19 cellular contexts compared by ENCODE assay signal in genomic region chr11:57073121-57073520, GRCh38.
DNase-seq lines count a peak whose midpoint lies in the region; ATAC-seq, FAIRE-seq and TF ChIP-seq lines count a peak whose summit lies in the region.
"Had no signal": no experiment of that assay in that cellular context is flagged by ENCODE, and none has a peak within 500 bp of the region (broad histone marks: within the 10 kb centered on the region; RNA-seq: fewer than 3 reads in every experiment).

No MANE protein-coding gene starts in this region.

- peak overlapping the region; percentile 43; the same call in 1 of the 2 replicates for H2AK5ac ChIP-seq in IMR-90 (ENCODE audit: low read depth, low read length)

- no peak for TF ChIP-seq EP300 in A549 (IDR thresholded peaks at IDR 0.05)
- no peak for TF ChIP-seq EP300 in stomach (IDR thresholded peaks at IDR 0.05)

- peak in 1 of 2 experiments; percentile 26 for DNase-seq in A549 (ENCODE audit: low read depth in 1 of 2, low spot score in 1 of 2)
- peak; percentile 8 for DNase-seq in IMR-90
- DNase-seq in mammary epithelial cell, result no peak
- DNase-seq in kidney glomerular epithelial cell (lab: John Stamatoyannopoulos, UW), result peak; percentile 38
- DNase-seq in stomach, result no peak
- DNase-seq: CD8-positive, alpha-beta T cell; gastrocnemius medialis; NCI-H1105; NCI-H2107; NCI-H69; retina had no signal

- CTCF ChIA-PET in A549 (lab: Yijun Ruan, JAX), result interaction anchor here (1.0 to 1.8 kb wide), 4 partner anchors 16 to 232 kb away, joined by 3 to 11 read pairs (median 5); no protein-coding TSS in a partner anchor
- CTCF ChIA-PET in IMR-90 (lab: Yijun Ruan, JAX), result interaction anchor here (0.7 to 1.9 kb wide), 2 partner anchors 43 to 176 kb away, joined by 3 to 7 read pairs; no protein-coding TSS in a partner anchor
- CTCF ChIA-PET in mammary epithelial cell (lab: Charles Lee; ENCODE audit: low non-redundant PET), result no interaction called here

- H3K4me3 ChIP-seq in A549 (no peak overlapping the region), IMR-90 (ENCODE audit: insufficient read depth, low read depth, low read length) (no peak overlapping the region), mammary epithelial cell (replicated peaks in 1 of 3; ENCODE audit: insufficient read depth in 1 of 3, low read depth in 2 of 3, low read length in 3 of 3) (no peak overlapping the region), stomach (no peak overlapping the region)
- H3K4me3 ChIP-seq: gastrocnemius medialis had no signal

- H3K4ac ChIP-seq in IMR-90 (ENCODE audit: low read depth, low read length), result peak overlapping the region; percentile 62

- no peak overlapping the region for H2AFZ ChIP-seq in IMR-90 (replicated peaks; ENCODE audit: low read length, poor library complexity)
- peak overlapping the region; percentile 48 for H2AFZ ChIP-seq in mammary epithelial cell (ENCODE audit: low read depth, low read length)

- in situ Hi-C loops in IMR-90 (cut with MboI; ENCODE audit: low sequenced_read_pairs) (no loop called here), mammary epithelial cell (cut with MboI; ENCODE audit: low sequenced_read_pairs in 2 of 2) (no loop called here)

- H2BK5ac ChIP-seq in IMR-90 (ENCODE audit: low read depth, low read length, poor library complexity, severe bottlenecking), result peak overlapping the region; percentile 64

- H3K23ac ChIP-seq in IMR-90 (ENCODE audit: low read depth, low read length), result no peak overlapping the region

- H4K20me1 ChIP-seq in IMR-90 (ENCODE audit: insufficient read depth, low read length) (no peaks in the 10 kb centered on the region), mammary epithelial cell (ENCODE audit: insufficient read depth, low read length) (no peaks in the 10 kb centered on the region)

- H3K79me1 ChIP-seq in IMR-90 (ENCODE audit: low read depth in 1 of 2, low read length in 2 of 2), result no peaks in the 10 kb centered on the region

- peaks cover 5% of the 10 kb centered on the region for H3K9me1 ChIP-seq in IMR-90 (ENCODE audit: insufficient read depth, low read length)

- no peak for FAIRE-seq in A549 (lab: Jason Lieb, UNC)
- FAIRE-seq: endometrium, GM18507 had no signal

- 0 out of 2 replicates have a peak overlapping the region, but pooled peaks have one; percentile 22 for H3K14ac ChIP-seq in IMR-90 (replicated peaks; ENCODE audit: low read depth, low read length)

- H3K79me2 ChIP-seq in mammary epithelial cell (ENCODE audit: insufficient read depth, low read length), result no peaks in the 10 kb centered on the region

- peak; percentile 62 to 72; a peak in 5 of 6 replicates for ATAC-seq in A549
- ATAC-seq in IMR-90 (ENCODE audit: low read depth), result no peak
- no peak for ATAC-seq in HG02623 (IDR thresholded peaks at IDR 0.05; ENCODE audit: unreplicated experiment)
- no peak for ATAC-seq in HG02759 (IDR thresholded peaks at IDR 0.05; ENCODE audit: unreplicated experiment)
- no peak for ATAC-seq in GM19324 (IDR thresholded peaks at IDR 0.05; ENCODE audit: low FRiP score, unreplicated experiment)
- ATAC-seq: CD8-positive, alpha-beta T cell; stimulated activated memory B cell treated with anti-CD40 and anti-IgM and Interleukin-4, amounts not matched to agents 10 μg/mL and 1 μg/mL and 100 μg/mL, for 72 hours had no signal

- H3K9ac ChIP-seq in IMR-90 (ENCODE audit: low read depth, low read length), result no peak overlapping the region
- no peak overlapping the region for H3K9ac ChIP-seq in mammary epithelial cell (ENCODE audit: insufficient read depth, low read length)
- H3K9ac ChIP-seq: KMS-11 had no signal

- WGBS in A549 (ENCODE audit: missing lambda C conversion rate), result 37% methylated on average over 3 of the region's 3 CpGs
- 86% methylated on average over 1 of the region's 3 CpGs; no CpG with 5 or more reads in 1 of the 2 experiments for WGBS in IMR-90 (ENCODE audit: extremely low coverage in 2 of 2, insufficient read length in 1 of 2), 2 experiments
- WGBS in mammary epithelial cell (ENCODE audit: low coverage, missing lambda C conversion rate), result 96% methylated on average over 3 of the region's 3 CpGs
- WGBS in stomach, 5 donors, result 75 to 90% (median 85%) methylated on average over 3 of the region's 3 CpGs

- dilution Hi-C loops in IMR-90 (cut with HindIII; ENCODE audit: low sequenced_read_pairs, unreplicated experiment) (no loop called here), mammary epithelial cell (cut with HindIII; ENCODE audit: low sequenced_read_pairs) (no loop called here)

- peak overlapping the region; percentile 64; the same call in 1 of the 2 replicates for H3K18ac ChIP-seq in IMR-90 (ENCODE audit: low read depth, low read length)

- peak overlapping the region; percentile 13; the same call in 1 of the 2 replicates for H4K5ac ChIP-seq in IMR-90 (ENCODE audit: low read depth, low read length)

- TF ChIP-seq POLR2A in A549 (IDR thresholded peaks at IDR 0.05; ENCODE audit: low read length) (no peak), IMR-90 (IDR thresholded peaks at IDR 0.05; ENCODE audit: low read depth, low read length) (no peak), stomach (IDR thresholded peaks at IDR 0.05) (no peak)

- H2BK120ac ChIP-seq in IMR-90 (ENCODE audit: low read depth, low read length), result peak overlapping the region; percentile 55

- no peak overlapping the region for H2AK9ac ChIP-seq in IMR-90 (replicated peaks; ENCODE audit: low read depth, low read length, poor library complexity)

- POLR2A ChIA-PET in A549 (lab: Yijun Ruan, JAX), result interaction anchor here (0.6 to 1.7 kb wide), 4 partner anchors 13 to 225 kb away, joined by 3 to 13 read pairs (median 8); no protein-coding TSS in a partner anchor
- POLR2A ChIA-PET in IMR-90 (lab: Charles Lee; ENCODE audit: unreplicated experiment), result interaction anchor here (0.6 kb wide), 1 partner anchor 195 kb away, joined by 4 read pairs; no protein-coding TSS in a partner anchor

- peak overlapping the region; percentile 47; the same call in 1 of the 2 replicates for H4K91ac ChIP-seq in IMR-90 (ENCODE audit: insufficient read depth, low read depth, low read length)

- H3K27ac ChIP-seq in A549 (peak overlapping the region; percentile 86 to 90), IMR-90 (ENCODE audit: insufficient read depth, low read length) (no peak overlapping the region; the same call in 1 of the 2 replicates), mammary epithelial cell (ENCODE audit: insufficient read depth, low read depth, low read length) (peak overlapping the region; percentile 57), stomach (no peak overlapping the region)
- H3K27ac ChIP-seq: KMS-11, neutrophil had no signal

- H3K4me1 ChIP-seq in A549 (peaks cover 32% of the 10 kb centered on the region), IMR-90 (ENCODE audit: control insufficient read depth, insufficient read depth, low read length) (peaks cover 4% of the 10 kb centered on the region), mammary epithelial cell (ENCODE audit: insufficient read depth, low read length) (peaks cover 23% of the 10 kb centered on the region), stomach (peaks cover 0 to 11% (median 5%) of the 10 kb centered on the region in 4 donors)
- H3K4me1 ChIP-seq: gastrocnemius medialis had no signal

- no TSS peak for BruUV-seq in IMR-90 (replicated peaks; lab: Mats Ljungman, UMichigan)
- no TSS peak for BruUV-seq in mammary epithelial cell (replicated peaks; lab: Mats Ljungman, UMichigan)

- H3K56ac ChIP-seq in IMR-90 (ENCODE audit: extremely low read depth, insufficient read depth, low read length), result no peak overlapping the region

- H2BK20ac ChIP-seq in IMR-90 (ENCODE audit: low read depth, low read length), result peak overlapping the region; percentile 56; the same call in 1 of the 2 replicates

- TF ChIP-seq CTCF in A549 (IDR thresholded peaks at IDR 0.05) (no peak), IMR-90 (conservative IDR thresholded peaks at IDR 0.05; ENCODE audit: low read depth, low read length) (no peak), mammary epithelial cell (conservative IDR thresholded peaks at IDR 0.05 in 1 of 2, IDR thresholded peaks at IDR 0.05 in 1 of 2; ENCODE audit: extremely low read depth in 1 of 2, insufficient read depth in 1 of 2, low read depth in 1 of 2, low read length in 2 of 2) (no peak), stomach (IDR thresholded peaks at IDR 0.05) (no peak)

- H4K8ac ChIP-seq in IMR-90 (ENCODE audit: low read depth in 2 of 2, low read length in 2 of 2), result no peak overlapping the region

- H3K36me3 ChIP-seq in IMR-90 (ENCODE audit: control insufficient read depth, insufficient read depth, low read length) (no peaks in the 10 kb centered on the region), mammary epithelial cell (ENCODE audit: insufficient read depth, low read length) (no peaks in the 10 kb centered on the region), stomach (no peaks in the 10 kb centered on the region)
- H3K36me3 ChIP-seq: gastrocnemius medialis, neutrophil had no signal

- peaks cover 30% of the 10 kb centered on the region; the same call in 2 of the 3 replicates for H3K9me3 ChIP-seq in A549
- no peaks in the 10 kb centered on the region for H3K9me3 ChIP-seq in IMR-90 (ENCODE audit: control insufficient read depth, insufficient read depth, low read length)
- no peaks in the 10 kb centered on the region for H3K9me3 ChIP-seq in mammary epithelial cell (replicated peaks; ENCODE audit: insufficient read depth, low read length)
- H3K9me3 ChIP-seq in stomach, result no peaks in the 10 kb centered on the region
- H3K9me3 ChIP-seq: gastrocnemius medialis, neutrophil had no signal

- H2BK15ac ChIP-seq in IMR-90 (ENCODE audit: low read depth, low read length), result peak overlapping the region; percentile 64; the same call in 1 of the 3 replicates

- intact Hi-C loops in IMR-90 (cut with micrococcal nuclease), result loop anchor here (2.0 to 5.0 kb wide), 2 partner anchors 139 to 182 kb away; no protein-coding TSS in a partner anchor
- intact Hi-C loops in mammary epithelial cell (cut with micrococcal nuclease), result loop anchor here (5.0 to 10.0 kb wide), 2 partner anchors 138 to 231 kb away; no protein-coding TSS in a partner anchor
- intact Hi-C loops in stomach (cut with DNase I; ENCODE audit: low total_unique reads), result no loop called here

- peak overlapping the region; percentile 69 for H3K4me2 ChIP-seq in A549
- no peak overlapping the region for H3K4me2 ChIP-seq in IMR-90 (ENCODE audit: low read depth, low read length)
- H3K4me2 ChIP-seq in mammary epithelial cell (ENCODE audit: insufficient read depth, low read depth, low read length), result peak overlapping the region; percentile 4
- H3K4me2 ChIP-seq: KMS-11 had no signal

- TF ChIP-seq RAD21 in A549 (conservative IDR thresholded peaks at IDR 0.05 in 1 of 2, IDR thresholded peaks at IDR 0.05 in 1 of 2) (no peak), IMR-90 (IDR thresholded peaks at IDR 0.05; ENCODE audit: low read length) (no peak)

- H3K27me3 ChIP-seq in IMR-90 (ENCODE audit: control insufficient read depth, insufficient read depth, low read length) (no peaks in the 10 kb centered on the region), mammary epithelial cell (ENCODE audit: insufficient read depth, low read length) (no peaks in the 10 kb centered on the region), stomach (no peaks in the 10 kb centered on the region)
- H3K27me3 ChIP-seq: gastrocnemius medialis, neutrophil had no signal

TF ChIP-seq in A549, 52 proteins besides CTCF, POLR2A, EP300 and RAD21 (continues in another document):
- TF ChIP-seq CHD2 (IDR thresholded peaks at IDR 0.05; ENCODE audit: low read length, partially characterized antibody), result no peak

Comparison
In these comparisons a context has a peak if more than half of its experiments do, and no peak if none do; other contexts are left out.
1. ATAC-seq: peak in A549 (2 of 2); none in IMR-90 (single experiment), HG02623 (single experiment), HG02759 (single experiment) and GM19324 (single experiment).
2. DNase-seq: peak in IMR-90 (single experiment) and kidney glomerular epithelial cell (single experiment); none in mammary epithelial cell (single experiment) and stomach (single experiment).
3. H3K27ac ChIP-seq: peak in A549 (2 of 2) and mammary epithelial cell (single experiment); none in IMR-90 (single experiment) and stomach (0 of 5).